Comparison of ENCODE assay signal across 1 cellular context in the genomic region with DNA sequence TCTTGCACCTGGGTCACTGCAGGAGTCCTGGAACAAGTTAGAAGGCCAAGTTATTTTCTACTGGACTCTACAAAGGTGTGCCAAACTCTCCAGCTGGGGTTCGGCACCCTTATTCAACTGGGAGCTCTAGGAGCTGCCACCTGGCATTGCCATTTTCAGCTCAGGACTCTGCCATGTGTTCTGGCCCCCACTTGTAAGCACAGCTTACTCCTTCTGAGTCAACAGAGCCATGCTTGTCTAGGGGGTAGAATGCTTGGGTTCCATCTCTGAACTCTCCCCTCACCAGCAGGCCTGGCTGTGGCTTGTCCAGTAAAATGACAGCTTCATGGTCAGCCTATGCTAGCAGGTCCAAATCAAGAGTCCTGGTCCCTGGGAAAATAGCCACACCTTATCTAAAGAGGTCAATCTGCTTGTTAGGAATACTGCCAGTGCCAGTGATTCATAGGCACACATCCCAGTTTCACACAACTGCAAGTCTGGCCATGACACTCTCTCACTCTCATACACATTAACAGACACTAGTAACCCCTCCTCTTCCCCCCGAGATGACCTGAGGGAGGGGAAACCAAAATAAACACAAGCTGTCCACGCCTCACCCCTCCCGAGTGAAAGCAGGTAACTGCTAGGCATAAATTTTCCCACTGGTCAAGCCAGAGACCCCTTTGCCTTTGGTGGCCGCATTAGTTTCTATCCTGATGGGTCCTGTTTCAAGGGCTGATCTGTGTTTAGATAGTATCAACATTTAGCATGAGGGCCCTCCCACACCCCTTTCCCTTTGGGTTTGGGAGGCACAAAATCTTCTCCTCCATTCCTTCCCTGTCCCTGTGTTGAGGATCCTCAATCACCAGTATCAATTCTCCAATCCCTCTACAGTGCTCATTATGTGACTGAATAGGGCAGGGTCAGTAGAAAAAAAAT.
TF ChIP-seq lines count a peak whose summit lies in the region.

No MANE protein-coding gene starts in this region.

TF ChIP-seq in HepG2, 621 proteins besides CTCF, POLR2A, EP300 and RAD21 (continued from another document and continues in another):
- TF ChIP-seq ATF5 (CRISPR knock-in tag; IDR thresholded peaks at IDR 0.05; ENCODE audit: low read depth): no peak; the same call in 1 of the 2 replicates
- TF ChIP-seq ATF1 (CRISPR knock-in tag; IDR thresholded peaks at IDR 0.05): no peak
- TF ChIP-seq ZNF263 (CRISPR knock-in tag; IDR thresholded peaks at IDR 0.05): peak; percentile 57; the same call in 1 of the 2 replicates
- peak; percentile 26; the same call in 1 of the 2 replicates for TF ChIP-seq TFDP1 (CRISPR knock-in tag; IDR thresholded peaks at IDR 0.05; ENCODE audit: borderline replicate concordance)
- TF ChIP-seq JUN (CRISPR knock-in tag; IDR thresholded peaks at IDR 0.05): peak; percentile 71
- peak; percentile 90 for TF ChIP-seq ZNF614 (CRISPR knock-in tag; IDR thresholded peaks at IDR 0.05; ENCODE audit: borderline replicate concordance)
- no peak for TF ChIP-seq SRSF9 (IDR thresholded peaks at IDR 0.05; ENCODE audit: borderline replicate concordance, insufficient read depth, low read depth, low read length, poor library complexity, severe bottlenecking)
- TF ChIP-seq YY1 (IDR thresholded peaks at IDR 0.05; ENCODE audit: insufficient read depth, insufficient replicate concordance, low read depth, low read length): peak; percentile 12
- TF ChIP-seq ZNF24 (IDR thresholded peaks at IDR 0.05): no peak
- TF ChIP-seq ZNF251 (CRISPR knock-in tag; IDR thresholded peaks at IDR 0.05): no peak; the same call in 1 of the 2 replicates
- no peak for TF ChIP-seq ZNF781 (CRISPR knock-in tag; IDR thresholded peaks at IDR 0.05; ENCODE audit: borderline replicate concordance, not compliant biosample characterization)
- peak; percentile 97 for TF ChIP-seq GATAD2A (CRISPR knock-in tag; IDR thresholded peaks at IDR 0.05)
- peak; percentile 91 for TF ChIP-seq NCOA2 (CRISPR knock-in tag; IDR thresholded peaks at IDR 0.05)
- TF ChIP-seq ZFP62 (CRISPR knock-in tag; IDR thresholded peaks at IDR 0.05): no peak
- TF ChIP-seq ZNF160 (CRISPR knock-in tag; IDR thresholded peaks at IDR 0.05): peak; percentile 85
- TF ChIP-seq MEF2D (CRISPR knock-in tag; IDR thresholded peaks at IDR 0.05): peak; percentile 88; the same call in 1 of the 2 replicates
- no peak for TF ChIP-seq GABPA (IDR thresholded peaks at IDR 0.05; ENCODE audit: low read depth, low read length)
- TF ChIP-seq GABPA (CRISPR knock-in tag; IDR thresholded peaks at IDR 0.05; ENCODE audit: low read depth): no peak
- peak; percentile 23; the same call in 1 of the 2 replicates for TF ChIP-seq GMEB1 (CRISPR knock-in tag; IDR thresholded peaks at IDR 0.05; ENCODE audit: borderline replicate concordance)
- TF ChIP-seq CSRNP2 (CRISPR knock-in tag; conservative IDR thresholded peaks at IDR 0.05; ENCODE audit: low read depth): no peak
- peak; percentile 82; the same call in 1 of the 2 replicates for TF ChIP-seq ZKSCAN8 (CRISPR knock-in tag; IDR thresholded peaks at IDR 0.05; ENCODE audit: borderline replicate concordance)
- TF ChIP-seq NR2F6 (IDR thresholded peaks at IDR 0.05): peak; percentile 88
- TF ChIP-seq NR2F6 (CRISPR knock-in tag; IDR thresholded peaks at IDR 0.05): peak; percentile 94
- TF ChIP-seq ZNF33A (CRISPR knock-in tag; IDR thresholded peaks at IDR 0.05; ENCODE audit: borderline replicate concordance): no peak
- TF ChIP-seq ZNF776 (CRISPR knock-in tag; IDR thresholded peaks at IDR 0.05): peak; percentile 48; the same call in 1 of the 2 replicates
- TF ChIP-seq RAD51 (IDR thresholded peaks at IDR 0.05; ENCODE audit: borderline replicate concordance): no peak
- no peak; the same call in 1 of the 2 replicates for TF ChIP-seq ZNF484 (CRISPR knock-in tag; IDR thresholded peaks at IDR 0.05; ENCODE audit: borderline replicate concordance, low read depth)
- no peak for TF ChIP-seq EEA1 (CRISPR knock-in tag; IDR thresholded peaks at IDR 0.05; ENCODE audit: borderline replicate concordance)
- no peak for TF ChIP-seq FLYWCH1 (CRISPR knock-in tag; IDR thresholded peaks at IDR 0.05)
- TF ChIP-seq, protein P1, sequence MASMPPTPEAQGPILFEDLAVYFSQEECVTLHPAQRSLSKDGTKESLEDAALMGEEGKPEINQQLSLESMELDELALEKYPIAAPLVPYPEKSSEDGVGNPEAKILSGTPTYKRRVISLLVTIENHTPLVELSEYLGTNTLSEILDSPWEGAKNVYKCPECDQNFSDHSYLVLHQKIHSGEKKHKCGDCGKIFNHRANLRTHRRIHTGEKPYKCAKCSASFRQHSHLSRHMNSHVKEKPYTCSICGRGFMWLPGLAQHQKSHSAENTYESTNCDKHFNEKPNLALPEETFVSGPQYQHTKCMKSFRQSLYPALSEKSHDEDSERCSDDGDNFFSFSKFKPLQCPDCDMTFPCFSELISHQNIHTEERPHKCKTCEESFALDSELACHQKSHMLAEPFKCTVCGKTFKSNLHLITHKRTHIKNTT (CRISPR knock-in tag; IDR thresholded peaks at IDR 0.05): no peak
- TF ChIP-seq FOXO1 (CRISPR knock-in tag; IDR thresholded peaks at IDR 0.05): peak; percentile 72
- no peak for TF ChIP-seq PBX3 (CRISPR knock-in tag; IDR thresholded peaks at IDR 0.05; ENCODE audit: borderline replicate concordance)
- TF ChIP-seq, protein P2, sequence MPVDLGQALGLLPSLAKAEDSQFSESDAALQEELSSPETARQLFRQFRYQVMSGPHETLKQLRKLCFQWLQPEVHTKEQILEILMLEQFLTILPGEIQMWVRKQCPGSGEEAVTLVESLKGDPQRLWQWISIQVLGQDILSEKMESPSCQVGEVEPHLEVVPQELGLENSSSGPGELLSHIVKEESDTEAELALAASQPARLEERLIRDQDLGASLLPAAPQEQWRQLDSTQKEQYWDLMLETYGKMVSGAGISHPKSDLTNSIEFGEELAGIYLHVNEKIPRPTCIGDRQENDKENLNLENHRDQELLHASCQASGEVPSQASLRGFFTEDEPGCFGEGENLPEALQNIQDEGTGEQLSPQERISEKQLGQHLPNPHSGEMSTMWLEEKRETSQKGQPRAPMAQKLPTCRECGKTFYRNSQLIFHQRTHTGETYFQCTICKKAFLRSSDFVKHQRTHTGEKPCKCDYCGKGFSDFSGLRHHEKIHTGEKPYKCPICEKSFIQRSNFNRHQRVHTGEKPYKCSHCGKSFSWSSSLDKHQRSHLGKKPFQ (CRISPR knock-in tag; IDR thresholded peaks at IDR 0.05; ENCODE audit: insufficient replicate concordance): no peak
- no peak; the same call in none of the 2 replicates for TF ChIP-seq CHD4 (IDR thresholded peaks at IDR 0.05; ENCODE audit: borderline replicate concordance, low read length)
- TF ChIP-seq ZNF768 (CRISPR knock-in tag; IDR thresholded peaks at IDR 0.05): no peak
- TF ChIP-seq, protein P3, sequence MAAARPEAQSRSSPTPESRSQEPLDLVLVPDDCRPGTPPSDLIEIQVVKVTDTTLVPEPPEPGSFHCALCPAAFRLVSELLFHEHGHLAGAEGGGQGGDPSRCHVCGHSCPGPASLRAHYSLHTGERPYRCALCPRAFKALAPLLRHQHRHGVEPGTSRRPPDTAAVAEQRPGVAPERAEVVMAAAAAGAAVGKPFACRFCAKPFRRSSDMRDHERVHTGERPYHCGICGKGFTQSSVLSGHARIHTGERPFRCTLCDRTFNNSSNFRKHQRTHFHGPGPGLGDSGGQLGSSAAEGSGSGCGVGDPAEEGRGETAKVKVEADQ (CRISPR knock-in tag; IDR thresholded peaks at IDR 0.05; ENCODE audit: borderline replicate concordance): peak; percentile 93
- TF ChIP-seq, protein P4, sequence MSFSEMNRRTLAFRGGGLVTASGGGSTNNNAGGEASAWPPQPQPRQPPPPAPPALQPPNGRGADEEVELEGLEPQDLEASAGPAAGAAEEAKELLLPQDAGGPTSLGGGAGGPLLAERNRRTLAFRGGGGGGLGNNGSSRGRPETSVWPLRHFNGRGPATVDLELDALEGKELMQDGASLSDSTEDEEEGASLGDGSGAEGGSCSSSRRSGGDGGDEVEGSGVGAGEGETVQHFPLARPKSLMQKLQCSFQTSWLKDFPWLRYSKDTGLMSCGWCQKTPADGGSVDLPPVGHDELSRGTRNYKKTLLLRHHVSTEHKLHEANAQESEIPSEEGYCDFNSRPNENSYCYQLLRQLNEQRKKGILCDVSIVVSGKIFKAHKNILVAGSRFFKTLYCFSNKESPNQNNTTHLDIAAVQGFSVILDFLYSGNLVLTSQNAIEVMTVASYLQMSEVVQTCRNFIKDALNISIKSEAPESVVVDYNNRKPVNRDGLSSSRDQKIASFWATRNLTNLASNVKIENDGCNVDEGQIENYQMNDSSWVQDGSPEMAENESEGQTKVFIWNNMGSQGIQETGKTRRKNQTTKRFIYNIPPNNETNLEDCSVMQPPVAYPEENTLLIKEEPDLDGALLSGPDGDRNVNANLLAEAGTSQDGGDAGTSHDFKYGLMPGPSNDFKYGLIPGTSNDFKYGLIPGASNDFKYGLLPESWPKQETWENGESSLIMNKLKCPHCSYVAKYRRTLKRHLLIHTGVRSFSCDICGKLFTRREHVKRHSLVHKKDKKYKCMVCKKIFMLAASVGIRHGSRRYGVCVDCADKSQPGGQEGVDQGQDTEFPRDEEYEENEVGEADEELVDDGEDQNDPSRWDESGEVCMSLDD (CRISPR knock-in tag; IDR thresholded peaks at IDR 0.05; ENCODE audit: borderline replicate concordance): no peak
